ENCODE assay signal across 1 cellular context in the genomic region with DNA sequence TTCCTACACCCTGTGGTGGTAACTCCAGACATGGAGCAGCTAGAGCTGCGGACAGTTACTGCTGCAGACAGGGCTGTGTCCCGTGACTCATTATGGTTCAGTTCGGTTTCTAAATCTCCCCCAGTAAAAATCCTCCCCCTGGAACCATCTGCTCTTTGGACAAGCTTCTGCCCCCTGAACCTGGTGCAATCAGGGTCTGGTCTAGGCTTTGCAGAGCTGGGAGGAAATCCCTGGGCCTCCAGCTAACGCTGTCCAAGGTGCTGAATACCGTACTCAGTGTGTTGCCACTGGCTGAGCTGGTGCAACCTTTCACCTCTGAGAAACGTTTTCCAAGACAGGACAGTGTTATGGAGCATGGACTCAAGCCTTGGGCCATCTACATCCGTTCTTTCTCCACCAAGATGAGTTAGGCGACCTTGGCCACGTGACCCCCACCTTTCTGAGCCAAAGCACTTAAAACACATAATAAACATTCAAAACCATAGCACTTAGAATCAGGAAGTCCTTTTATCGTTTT.
TF ChIP-seq lines count a peak whose summit lies in the region.

No MANE protein-coding gene starts in this region.

TF ChIP-seq in WTC11, 78 proteins besides CTCF, POLR2A, EP300 and RAD21 (continued from another document):
- peak; percentile 84; the same call in 1 of the 2 replicates for TF ChIP-seq SMAD4 (CRISPR knock-in tag; IDR thresholded peaks at IDR 0.05)
- peak; percentile 45; the same call in 1 of the 2 replicates for TF ChIP-seq CREB1 (CRISPR knock-in tag; IDR thresholded peaks at IDR 0.05)
- TF ChIP-seq, protein P1, sequence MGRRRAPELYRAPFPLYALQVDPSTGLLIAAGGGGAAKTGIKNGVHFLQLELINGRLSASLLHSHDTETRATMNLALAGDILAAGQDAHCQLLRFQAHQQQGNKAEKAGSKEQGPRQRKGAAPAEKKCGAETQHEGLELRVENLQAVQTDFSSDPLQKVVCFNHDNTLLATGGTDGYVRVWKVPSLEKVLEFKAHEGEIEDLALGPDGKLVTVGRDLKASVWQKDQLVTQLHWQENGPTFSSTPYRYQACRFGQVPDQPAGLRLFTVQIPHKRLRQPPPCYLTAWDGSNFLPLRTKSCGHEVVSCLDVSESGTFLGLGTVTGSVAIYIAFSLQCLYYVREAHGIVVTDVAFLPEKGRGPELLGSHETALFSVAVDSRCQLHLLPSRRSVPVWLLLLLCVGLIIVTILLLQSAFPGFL (CRISPR knock-in tag; IDR thresholded peaks at IDR 0.05; ENCODE audit: borderline replicate concordance) = peak; percentile 84; the same call in 1 of the 2 replicates
- TF ChIP-seq, protein P2, sequence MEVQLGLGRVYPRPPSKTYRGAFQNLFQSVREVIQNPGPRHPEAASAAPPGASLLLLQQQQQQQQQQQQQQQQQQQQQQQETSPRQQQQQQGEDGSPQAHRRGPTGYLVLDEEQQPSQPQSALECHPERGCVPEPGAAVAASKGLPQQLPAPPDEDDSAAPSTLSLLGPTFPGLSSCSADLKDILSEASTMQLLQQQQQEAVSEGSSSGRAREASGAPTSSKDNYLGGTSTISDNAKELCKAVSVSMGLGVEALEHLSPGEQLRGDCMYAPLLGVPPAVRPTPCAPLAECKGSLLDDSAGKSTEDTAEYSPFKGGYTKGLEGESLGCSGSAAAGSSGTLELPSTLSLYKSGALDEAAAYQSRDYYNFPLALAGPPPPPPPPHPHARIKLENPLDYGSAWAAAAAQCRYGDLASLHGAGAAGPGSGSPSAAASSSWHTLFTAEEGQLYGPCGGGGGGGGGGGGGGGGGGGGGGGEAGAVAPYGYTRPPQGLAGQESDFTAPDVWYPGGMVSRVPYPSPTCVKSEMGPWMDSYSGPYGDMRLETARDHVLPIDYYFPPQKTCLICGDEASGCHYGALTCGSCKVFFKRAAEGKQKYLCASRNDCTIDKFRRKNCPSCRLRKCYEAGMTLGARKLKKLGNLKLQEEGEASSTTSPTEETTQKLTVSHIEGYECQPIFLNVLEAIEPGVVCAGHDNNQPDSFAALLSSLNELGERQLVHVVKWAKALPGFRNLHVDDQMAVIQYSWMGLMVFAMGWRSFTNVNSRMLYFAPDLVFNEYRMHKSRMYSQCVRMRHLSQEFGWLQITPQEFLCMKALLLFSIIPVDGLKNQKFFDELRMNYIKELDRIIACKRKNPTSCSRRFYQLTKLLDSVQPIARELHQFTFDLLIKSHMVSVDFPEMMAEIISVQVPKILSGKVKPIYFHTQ (CRISPR knock-in tag; IDR thresholded peaks at IDR 0.05) = no peak
- TF ChIP-seq SMAD3 (CRISPR knock-in tag; IDR thresholded peaks at IDR 0.05; ENCODE audit: borderline replicate concordance) = peak; percentile 93
- TF ChIP-seq, protein P3, sequence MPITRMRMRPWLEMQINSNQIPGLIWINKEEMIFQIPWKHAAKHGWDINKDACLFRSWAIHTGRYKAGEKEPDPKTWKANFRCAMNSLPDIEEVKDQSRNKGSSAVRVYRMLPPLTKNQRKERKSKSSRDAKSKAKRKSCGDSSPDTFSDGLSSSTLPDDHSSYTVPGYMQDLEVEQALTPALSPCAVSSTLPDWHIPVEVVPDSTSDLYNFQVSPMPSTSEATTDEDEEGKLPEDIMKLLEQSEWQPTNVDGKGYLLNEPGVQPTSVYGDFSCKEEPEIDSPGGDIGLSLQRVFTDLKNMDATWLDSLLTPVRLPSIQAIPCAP (CRISPR knock-in tag; IDR thresholded peaks at IDR 0.05) = 0 out of 2 replicates have a peak, but pooled peaks have one; percentile 17
- TF ChIP-seq IRF2 (CRISPR knock-in tag; IDR thresholded peaks at IDR 0.05; ENCODE audit: borderline replicate concordance, low read depth) = no peak
- 0 out of 2 replicates have a peak, but pooled peaks have one; percentile 56 for TF ChIP-seq ATF1 (CRISPR knock-in tag; IDR thresholded peaks at IDR 0.05)
- TF ChIP-seq, protein P4, sequence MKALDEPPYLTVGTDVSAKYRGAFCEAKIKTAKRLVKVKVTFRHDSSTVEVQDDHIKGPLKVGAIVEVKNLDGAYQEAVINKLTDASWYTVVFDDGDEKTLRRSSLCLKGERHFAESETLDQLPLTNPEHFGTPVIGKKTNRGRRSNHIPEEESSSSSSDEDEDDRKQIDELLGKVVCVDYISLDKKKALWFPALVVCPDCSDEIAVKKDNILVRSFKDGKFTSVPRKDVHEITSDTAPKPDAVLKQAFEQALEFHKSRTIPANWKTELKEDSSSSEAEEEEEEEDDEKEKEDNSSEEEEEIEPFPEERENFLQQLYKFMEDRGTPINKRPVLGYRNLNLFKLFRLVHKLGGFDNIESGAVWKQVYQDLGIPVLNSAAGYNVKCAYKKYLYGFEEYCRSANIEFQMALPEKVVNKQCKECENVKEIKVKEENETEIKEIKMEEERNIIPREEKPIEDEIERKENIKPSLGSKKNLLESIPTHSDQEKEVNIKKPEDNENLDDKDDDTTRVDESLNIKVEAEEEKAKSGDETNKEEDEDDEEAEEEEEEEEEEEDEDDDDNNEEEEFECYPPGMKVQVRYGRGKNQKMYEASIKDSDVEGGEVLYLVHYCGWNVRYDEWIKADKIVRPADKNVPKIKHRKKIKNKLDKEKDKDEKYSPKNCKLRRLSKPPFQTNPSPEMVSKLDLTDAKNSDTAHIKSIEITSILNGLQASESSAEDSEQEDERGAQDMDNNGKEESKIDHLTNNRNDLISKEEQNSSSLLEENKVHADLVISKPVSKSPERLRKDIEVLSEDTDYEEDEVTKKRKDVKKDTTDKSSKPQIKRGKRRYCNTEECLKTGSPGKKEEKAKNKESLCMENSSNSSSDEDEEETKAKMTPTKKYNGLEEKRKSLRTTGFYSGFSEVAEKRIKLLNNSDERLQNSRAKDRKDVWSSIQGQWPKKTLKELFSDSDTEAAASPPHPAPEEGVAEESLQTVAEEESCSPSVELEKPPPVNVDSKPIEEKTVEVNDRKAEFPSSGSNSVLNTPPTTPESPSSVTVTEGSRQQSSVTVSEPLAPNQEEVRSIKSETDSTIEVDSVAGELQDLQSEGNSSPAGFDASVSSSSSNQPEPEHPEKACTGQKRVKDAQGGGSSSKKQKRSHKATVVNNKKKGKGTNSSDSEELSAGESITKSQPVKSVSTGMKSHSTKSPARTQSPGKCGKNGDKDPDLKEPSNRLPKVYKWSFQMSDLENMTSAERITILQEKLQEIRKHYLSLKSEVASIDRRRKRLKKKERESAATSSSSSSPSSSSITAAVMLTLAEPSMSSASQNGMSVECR (CRISPR knock-in tag; IDR thresholded peaks at IDR 0.05; ENCODE audit: borderline replicate concordance) = peak; percentile 95
- peak; percentile 61; the same call in 1 of the 2 replicates for TF ChIP-seq ETV6 (CRISPR knock-in tag; IDR thresholded peaks at IDR 0.05)
- peak; percentile 86 for TF ChIP-seq GABPB1 (CRISPR knock-in tag; IDR thresholded peaks at IDR 0.05)
- peak; percentile 83 for TF ChIP-seq NFE2L1 (CRISPR knock-in tag; IDR thresholded peaks at IDR 0.05)
- TF ChIP-seq CBFB (CRISPR knock-in tag; IDR thresholded peaks at IDR 0.05; ENCODE audit: low read depth) = no peak
- TF ChIP-seq ZNF232 (CRISPR knock-in tag; IDR thresholded peaks at IDR 0.05) = peak; percentile 95
- peak; percentile 81; the same call in 1 of the 2 replicates for TF ChIP-seq ESRRA (CRISPR knock-in tag; IDR thresholded peaks at IDR 0.05; ENCODE audit: borderline replicate concordance)
TF ChIP-seq in WTC11: peak in this region for 30.
